Comparison of ENCODE assay signal across 23 cellular contexts in genomic region chr7:102931757-102932156, GRCh38. TPM values are rescaled to one million over a fixed set of nuclear protein-coding genes. Genes with fewer than 3 reads are reported as not detected.
DNase-seq lines count a peak whose midpoint lies in the region; ATAC-seq, FAIRE-seq and TF ChIP-seq lines count a peak whose summit lies in the region.
"Had no signal": no experiment of that assay in that cellular context is flagged by ENCODE, and none has a peak within 500 bp of the region (broad histone marks: within the 10 kb centered on the region; RNA-seq: fewer than 3 reads in every experiment).

No MANE protein-coding gene starts in this region.

- H4K5ac ChIP-seq in IMR-90 (ENCODE audit: low read depth, low read length): peak overlapping the region; percentile 25; the same call in 1 of the 2 replicates

- WGBS in IMR-90 (ENCODE audit: extremely low coverage in 2 of 2, insufficient read length in 1 of 2), 2 experiments: no CpG with 5 or more reads among the region's 1 CpG
- 22 to 55% (median 30%) methylated on average over 1 of the region's 1 CpG for WGBS in stomach, 5 donors

- H3K4me3 ChIP-seq in IMR-90 (ENCODE audit: insufficient read depth, low read depth, low read length) (no peak overlapping the region), stomach (peak overlapping the region in 1 of 4 donors; percentile 25)
- H3K4me3 ChIP-seq: BLaER1 treated with 17β-estradiol and CSF1 and Interleukin-3, amounts not matched to agents 10 nM and 100 nM had no signal

- no peak overlapping the region for H3K56ac ChIP-seq in IMR-90 (ENCODE audit: extremely low read depth, insufficient read depth, low read length)

- in situ Hi-C loops in IMR-90 (cut with MboI; ENCODE audit: low sequenced_read_pairs): no loop called here

- BruUV-seq in IMR-90 (replicated peaks; lab: Mats Ljungman, UMichigan): no TSS peak

- TF ChIP-seq RAD21 in IMR-90 (IDR thresholded peaks at IDR 0.05; ENCODE audit: low read length): no peak

- peak; percentile 61 for FAIRE-seq in A204.1 (lab: Jason Lieb, UNC)
- FAIRE-seq: D721Med, G401.6, GM12891, GM19239 had no signal

- TF ChIP-seq POLR2A in IMR-90 (IDR thresholded peaks at IDR 0.05; ENCODE audit: low read depth, low read length) (no peak), stomach (IDR thresholded peaks at IDR 0.05) (no peak)

- H3K9ac ChIP-seq in IMR-90 (ENCODE audit: low read depth, low read length): no peak overlapping the region
- H3K9ac ChIP-seq: BLaER1 treated with 17β-estradiol and CSF1 and Interleukin-3, amounts not matched to agents 10 nM and 100 nM had no signal

- H3K4me3 Mint-ChIP-seq in activated CD4-positive, alpha-beta memory T cell treated with anti-CD3 and anti-CD28 coated beads, Interleukin-2, amount 10 ng/mL, durations not matched to agents 7 days and 5 days: no peak overlapping the region
- H3K4me3 Mint-ChIP-seq: B cell; CD4-positive, alpha-beta T cell; CD8-positive, alpha-beta T cell had no signal

- DNase-seq in IMR-90: peak; percentile 53
- peak; percentile 14 for DNase-seq in fibroblast of peridontal ligament (ENCODE audit: extremely low read depth)
- no peak for DNase-seq in stomach
- DNase-seq in NCI-H1436 (lab: John Stamatoyannopoulos, UW): no peak
- DNase-seq in nucleus accumbens (lab: John Stamatoyannopoulos, UW): no peak
- DNase-seq in activated CD4-positive, alpha-beta memory T cell treated with anti-CD3 and anti-CD28 coated beads, Interleukin-2, amount 10 ng/mL, durations not matched to agents 7 days and 5 days: no peak
- DNase-seq: AML-193; Caco-2; Calu3; CD4-positive, alpha-beta T cell; CD8-positive, alpha-beta T cell; DMS79 treated with DMSO at 0.1 percent for 48 hours; GF-D8 had no signal

- H3K4me2 ChIP-seq in IMR-90 (ENCODE audit: low read depth, low read length): peak overlapping the region; percentile 43; the same call in 1 of the 2 replicates
- H3K4me2 ChIP-seq: BLaER1 treated with 17β-estradiol and CSF1 and Interleukin-3, amounts not matched to agents 10 nM and 100 nM had no signal

- dilution Hi-C loops in IMR-90 (cut with HindIII; ENCODE audit: low sequenced_read_pairs, unreplicated experiment): no loop called here

- H4K91ac ChIP-seq in IMR-90 (ENCODE audit: insufficient read depth, low read depth, low read length): no peak overlapping the region

- 0 out of 2 replicates have a peak overlapping the region, but pooled peaks have one; percentile 3 for H2BK120ac ChIP-seq in IMR-90 (ENCODE audit: low read depth, low read length)

- H3K23ac ChIP-seq in IMR-90 (ENCODE audit: low read depth, low read length): no peak overlapping the region

- ATAC-seq in IMR-90 (ENCODE audit: low read depth) (peak; percentile 42), GM21367 (IDR thresholded peaks at IDR 0.05; ENCODE audit: unreplicated experiment) (no peak)
- ATAC-seq: CD8-positive, alpha-beta T cell had no signal

- no peaks in the 10 kb centered on the region for H3K9me3 Mint-ChIP-seq in activated CD4-positive, alpha-beta memory T cell treated with anti-CD3 and anti-CD28 coated beads, Interleukin-2, amount 10 ng/mL, durations not matched to agents 7 days and 5 days
- H3K9me3 Mint-ChIP-seq: CD4-positive, alpha-beta T cell; CD8-positive, alpha-beta T cell had no signal

- no peaks in the 10 kb centered on the region for H4K20me1 ChIP-seq in IMR-90 (ENCODE audit: insufficient read depth, low read length)
- H4K20me1 ChIP-seq: BLaER1 treated with 17β-estradiol and CSF1 and Interleukin-3, amounts not matched to agents 10 nM and 100 nM had no signal

- no peak overlapping the region for H2AK9ac ChIP-seq in IMR-90 (replicated peaks; ENCODE audit: low read depth, low read length, poor library complexity)

- H3K79me1 ChIP-seq in IMR-90 (ENCODE audit: low read depth in 1 of 2, low read length in 2 of 2): peaks cover 22 to 68% of the 10 kb centered on the region in 2 experiments

- H2BK15ac ChIP-seq in IMR-90 (ENCODE audit: low read depth, low read length): no peak overlapping the region

- no peak overlapping the region for H3K18ac ChIP-seq in IMR-90 (ENCODE audit: low read depth, low read length)

- H3K27me3 Mint-ChIP-seq in activated CD4-positive, alpha-beta memory T cell treated with anti-CD3 and anti-CD28 coated beads, Interleukin-2, amount 10 ng/mL, durations not matched to agents 7 days and 5 days: no peaks in the 10 kb centered on the region
- H3K27me3 Mint-ChIP-seq: B cell; CD4-positive, alpha-beta T cell had no signal

- peak overlapping the region; percentile 9 for H2BK5ac ChIP-seq in IMR-90 (ENCODE audit: low read depth, low read length, poor library complexity, severe bottlenecking)

- no peak overlapping the region for H2BK20ac ChIP-seq in IMR-90 (ENCODE audit: low read depth, low read length)

- POLR2A ChIA-PET in IMR-90 (lab: Charles Lee; ENCODE audit: unreplicated experiment): no interaction called here
- POLR2A ChIA-PET in activated CD4-positive, alpha-beta memory T cell treated with anti-CD3 and anti-CD28 coated beads, Interleukin-2, amount 10 ng/mL, durations not matched to agents 7 days and 5 days (lab: Charles Lee): no interaction called here

- H3K4me1 ChIP-seq in IMR-90 (ENCODE audit: control insufficient read depth, insufficient read depth, low read length) (peaks cover 27% of the 10 kb centered on the region), stomach (peaks cover 8 to 61% (median 36%) of the 10 kb centered on the region in 4 donors)

- no peaks in the 10 kb centered on the region for H3K27me3 ChIP-seq in IMR-90 (ENCODE audit: control insufficient read depth, insufficient read depth, low read length)
- no peaks in the 10 kb centered on the region for H3K27me3 ChIP-seq in stomach
- H3K27me3 ChIP-seq: BLaER1 treated with 17β-estradiol and CSF1 and Interleukin-3, amounts not matched to agents 10 nM and 100 nM had no signal

- no peak overlapping the region for H2AFZ ChIP-seq in IMR-90 (replicated peaks; ENCODE audit: low read length, poor library complexity)

- TF ChIP-seq CTCF in IMR-90 (conservative IDR thresholded peaks at IDR 0.05; ENCODE audit: low read depth, low read length) (no peak), stomach (IDR thresholded peaks at IDR 0.05) (no peak)

- peaks cover 26% of the 10 kb centered on the region for H3K9me1 ChIP-seq in IMR-90 (ENCODE audit: insufficient read depth, low read length)

- H3K9me3 ChIP-seq in IMR-90 (ENCODE audit: control insufficient read depth, insufficient read depth, low read length) (no peaks in the 10 kb centered on the region), stomach (no peaks in the 10 kb centered on the region)
- H3K9me3 ChIP-seq: BLaER1 treated with 17β-estradiol and CSF1 and Interleukin-3, amounts not matched to agents 10 nM and 100 nM; Caco-2 had no signal

- no peak overlapping the region for H2AK5ac ChIP-seq in IMR-90 (ENCODE audit: low read depth, low read length)

- H3K4ac ChIP-seq in IMR-90 (ENCODE audit: low read depth, low read length): no peak overlapping the region

- CTCF ChIA-PET in IMR-90 (lab: Yijun Ruan, JAX): interaction anchor here (0.6 kb wide), 1 partner anchor 66 kb away, joined by 3 read pairs; no protein-coding TSS in a partner anchor
- CTCF ChIA-PET in activated CD4-positive, alpha-beta memory T cell treated with anti-CD3 and anti-CD28 coated beads, Interleukin-2, amount 10 ng/mL, durations not matched to agents 7 days and 5 days (lab: Charles Lee): no interaction called here

- TF ChIP-seq EP300 in stomach (IDR thresholded peaks at IDR 0.05): no peak

- intact Hi-C loops in IMR-90 (cut with micrococcal nuclease) (no loop called here), stomach (cut with DNase I; ENCODE audit: low total_unique reads) (no loop called here)

- H3K14ac ChIP-seq in IMR-90 (replicated peaks; ENCODE audit: low read depth, low read length): no peak overlapping the region

- H3K27ac Mint-ChIP-seq in activated CD4-positive, alpha-beta memory T cell treated with anti-CD3 and anti-CD28 coated beads, Interleukin-2, amount 10 ng/mL, durations not matched to agents 7 days and 5 days: no peak overlapping the region
- H3K27ac Mint-ChIP-seq: B cell; CD4-positive, alpha-beta T cell; CD8-positive, alpha-beta T cell had no signal

- no peaks in the 10 kb centered on the region for H3K4me1 Mint-ChIP-seq in activated CD4-positive, alpha-beta memory T cell treated with anti-CD3 and anti-CD28 coated beads, Interleukin-2, amount 10 ng/mL, durations not matched to agents 7 days and 5 days
- H3K4me1 Mint-ChIP-seq: B cell had no signal

- H4K8ac ChIP-seq in IMR-90 (ENCODE audit: low read depth in 2 of 2, low read length in 2 of 2): no peak overlapping the region

- H3K36me3 ChIP-seq in IMR-90 (ENCODE audit: control insufficient read depth, insufficient read depth, low read length) (peaks cover 9% of the 10 kb centered on the region), stomach (no peaks in the 10 kb centered on the region)
- H3K36me3 ChIP-seq: BLaER1 treated with 17β-estradiol and CSF1 and Interleukin-3, amounts not matched to agents 10 nM and 100 nM had no signal

- no peaks in the 10 kb centered on the region for H3K36me3 Mint-ChIP-seq in activated CD4-positive, alpha-beta memory T cell treated with anti-CD3 and anti-CD28 coated beads, Interleukin-2, amount 10 ng/mL, durations not matched to agents 7 days and 5 days (ENCODE audit: low read depth)
- H3K36me3 Mint-ChIP-seq: CD8-positive, alpha-beta T cell had no signal

- H3K27ac ChIP-seq in IMR-90 (ENCODE audit: insufficient read depth, low read length) (peak overlapping the region; percentile 79; the same call in 1 of the 2 replicates), stomach (peak overlapping the region in 4 of 5 donors; percentile 28 to 87 (median 71))
- H3K27ac ChIP-seq: 22Rv1; BLaER1 treated with 17β-estradiol and CSF1 and Interleukin-3, amounts not matched to agents 10 nM and 100 nM; C4-2B had no signal

TF ChIP-seq in IMR-90, 13 proteins besides CTCF, POLR2A, EP300 and RAD21 (continues in another document):
- TF ChIP-seq BHLHE40 (IDR thresholded peaks at IDR 0.05; ENCODE audit: low read depth, low read length) (no peak), NFE2L2 (IDR thresholded peaks at IDR 0.05; ENCODE audit: low read depth, low read length) (no peak), RCOR1 (IDR thresholded peaks at IDR 0.05; ENCODE audit: insufficient replicate concordance, low read length) (no peak), MAFK (IDR thresholded peaks at IDR 0.05; ENCODE audit: low read depth, low read length) (no peak), CHD1 (IDR thresholded peaks at IDR 0.05; ENCODE audit: low read depth, low read length) (no peak)

RNA-seq across cellular contexts. Expression of gene LRRC17, which starts 19.0 kb away (rescaled TPM):
- total RNA-seq in IMR-90 (2012; rRNA removed) (271 and 280 TPM in 2 replicates), stomach (10 to 100 TPM in 1 of 5 donors, 1 to 10 TPM in 1, not detected in 3; 2.2 to 27.9 TPM)
- polyA plus RNA-seq in IMR-90 (2012; rRNA removed) (199 and 250 TPM in 2 replicates), stomach (10 to 100 TPM in 1 of 3 donors, 1 to 10 TPM in 2; 2.2 to 11.3 (median 2.7) TPM)
- 98.9 and 127 TPM in 2 replicates for polyA plus RNA-seq in IMR-90 (2012; cell fraction: cytosol; rRNA removed)
- polyA plus RNA-seq in IMR-90 (2012; cell fraction: nucleus; rRNA removed; ENCODE audit: low replicate concordance): 40.4 and 157 TPM in 2 replicates
- total RNA-seq in activated CD4-positive, alpha-beta memory T cell treated with anti-CD3 and anti-CD28 coated beads, Interleukin-2, amount 10 ng/mL, durations not matched to agents 7 days and 5 days: under 1 TPM in 1 of 2 experiments, not detected in 1; 0.15 TPM
- total RNA-seq: CD8-positive, alpha-beta T cell had no signal

Comparison
In these comparisons a context has a peak if more than half of its experiments do, and no peak if none do; other contexts are left out.
1. DNase-seq: peak in IMR-90 (single experiment) and fibroblast of peridontal ligament (single experiment); none in stomach (single experiment), NCI-H1436 (single experiment), nucleus accumbens (0 of 56) and activated CD4-positive, alpha-beta memory T cell treated with anti-CD3 and anti-CD28 coated beads, Interleukin-2, amount 10 ng/mL, durations not matched to agents 7 days and 5 days (single experiment).